In the genomic region with DNA sequence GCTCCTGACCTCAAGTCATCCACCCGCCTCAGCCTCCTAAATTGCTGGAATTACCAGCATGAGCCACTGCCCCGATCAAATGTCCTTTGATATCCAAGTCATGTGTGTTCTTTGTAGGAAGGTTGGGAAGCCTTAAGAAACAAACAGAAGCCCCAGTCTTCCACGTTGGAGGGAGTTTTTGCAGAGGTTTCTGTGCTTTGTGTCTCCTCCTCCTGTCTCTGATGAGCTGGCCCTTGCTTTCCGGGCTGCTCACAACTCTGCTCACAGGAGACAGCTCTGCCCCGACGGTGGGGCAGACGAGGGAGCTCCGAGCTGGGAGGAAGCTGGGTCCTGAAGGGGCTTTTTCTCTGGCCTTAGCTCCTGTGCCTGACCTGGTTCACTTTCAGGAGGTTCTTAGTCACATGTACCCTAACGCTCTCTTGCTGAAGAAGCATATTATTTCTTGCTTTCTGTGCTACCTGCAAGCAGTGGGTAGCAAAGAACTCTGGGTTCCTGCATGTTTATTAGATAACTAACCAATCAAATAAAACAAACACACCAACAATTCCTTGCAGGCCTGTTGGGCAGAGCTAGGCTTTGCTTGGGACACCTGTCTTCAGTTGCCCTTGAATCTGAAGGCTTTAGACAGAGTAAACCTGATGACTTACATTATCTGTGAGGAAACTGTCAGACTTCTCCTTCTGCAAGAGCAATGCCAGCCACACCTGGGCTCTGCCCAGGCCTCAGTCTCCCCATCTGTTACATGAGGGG, we compare ENCODE assay signal across 26 cellular contexts. TPM values are rescaled to one million over a fixed set of nuclear protein-coding genes. Genes with fewer than 3 reads are reported as not detected.
DNase-seq lines count a peak whose midpoint lies in the region; FAIRE-seq and TF ChIP-seq lines count a peak whose summit lies in the region.
"Had no signal": no experiment of that assay in that cellular context is flagged by ENCODE, and none has a peak within 500 bp of the region (broad histone marks: within the 10 kb centered on the region; RNA-seq: fewer than 3 reads in every experiment).

No MANE protein-coding gene starts in this region.

- no peak overlapping the region for H3K23ac ChIP-seq in H1 (ENCODE audit: insufficient read length)

- WGBS in H1 (ENCODE audit: extremely low coverage in 1 of 2, insufficient coverage in 1 of 2, insufficient read length in 1 of 2, insufficient replicate concordance in 2 of 2, low coverage in 1 of 2, low lambda C conversion rate in 2 of 2, missing lambda C conversion rate in 1 of 2), 2 experiments: 81% methylated on average over 9 of the region's 9 CpGs; no CpG with 5 or more reads in 1 of the 2 experiments

- H3K79me2 ChIP-seq in H1 (ENCODE audit: control insufficient read depth in 1 of 2, insufficient read depth in 2 of 2, low read length in 2 of 2): no peaks in the 10 kb centered on the region

- TF ChIP-seq CTCF in LNCaP clone FGC (IDR thresholded peaks at IDR 0.05; ENCODE audit: control insufficient read depth, extremely low read depth, insufficient read depth): no peak
- TF ChIP-seq CTCF in H1 (IDR thresholded peaks at IDR 0.05; ENCODE audit: control extremely low read depth in 1 of 3, insufficient read depth in 1 of 3, low read depth in 1 of 3, low read length in 3 of 3): no peak
- TF ChIP-seq CTCF in nephron (IDR thresholded peaks at IDR 0.05; ENCODE audit: unreplicated experiment in 3 of 3): no peak

- H4K91ac ChIP-seq in H1 (replicated peaks; ENCODE audit: insufficient read length, low read length): no peak overlapping the region

- no peaks in the 10 kb centered on the region for H3K36me3 ChIP-seq in H1 (ENCODE audit: control insufficient read depth in 2 of 4, insufficient read depth in 4 of 4, low read length in 3 of 4)
- H3K36me3 ChIP-seq: BLaER1, HAP-1 had no signal

- H3K79me1 ChIP-seq in H1 (ENCODE audit: low read depth, low read length): no peaks in the 10 kb centered on the region

- no peaks in the 10 kb centered on the region for H3K23me2 ChIP-seq in H1 (ENCODE audit: low read depth, low read length)

- no peak for FAIRE-seq in H1 (lab: Jason Lieb, UNC)
- FAIRE-seq: G401.6, kidney had no signal

- H3K9me3 ChIP-seq in H1 (ENCODE audit: insufficient read depth in 2 of 2, low read depth in 1 of 2, low read length in 1 of 2): no peaks in the 10 kb centered on the region
- H3K9me3 ChIP-seq: BLaER1, Caco-2, HAP-1 had no signal

- peaks cover 24% of the 10 kb centered on the region for H3K27me3 Mint-ChIP-seq in nephron (ENCODE audit: low read depth)
- H3K27me3 Mint-ChIP-seq: activated T-cell treated with anti-CD3 and anti-CD28 coated beads, Interleukin-2, amount 50 U/mL, for 24 hours had no signal

- H2BK15ac ChIP-seq in H1 (ENCODE audit: low read length): no peak overlapping the region

- no peaks in the 10 kb centered on the region for H3K36me3 Mint-ChIP-seq in nephron (ENCODE audit: low read depth)
- H3K36me3 Mint-ChIP-seq: memory B cell; naive B cell; stimulated activated memory B cell treated with anti-CD40 and anti-IgM and Interleukin-4, amounts not matched to agents 10 μg/mL and 1 μg/mL and 100 μg/mL, for 72 hours had no signal

- no peak overlapping the region for H2BK12ac ChIP-seq in H1 (ENCODE audit: low read depth, low read length)

- no peak for TF ChIP-seq RAD21 in H1 (IDR thresholded peaks at IDR 0.05 in 1 of 2, conservative IDR thresholded peaks at IDR 0.05 in 1 of 2; ENCODE audit: low read depth in 2 of 2, low read length in 2 of 2)

- no peak overlapping the region for H3K4ac ChIP-seq in H1 (replicated peaks; ENCODE audit: insufficient read length, low read depth, low read length)

- peaks cover 38% of the 10 kb centered on the region for H3K4me1 Mint-ChIP-seq in nephron
- H3K4me1 Mint-ChIP-seq: memory B cell; naive B cell; stimulated activated memory B cell treated with anti-CD40 and anti-IgM and Interleukin-4, amounts not matched to agents 10 μg/mL and 1 μg/mL and 100 μg/mL, for 72 hours had no signal

- no peak overlapping the region for H3K56ac ChIP-seq in H1 (replicated peaks; ENCODE audit: insufficient read length, low read depth, low read length)

- H2AFZ ChIP-seq in H1 (ENCODE audit: low read length): 0 out of 2 replicates have a peak overlapping the region, but pooled peaks have one; percentile 14

- no peak overlapping the region for H3K14ac ChIP-seq in H1 (ENCODE audit: insufficient read length)

- H3K9ac ChIP-seq in H1 (replicated peaks in 1 of 4; ENCODE audit: extremely low read depth in 1 of 4, low read depth in 3 of 4, low read length in 3 of 4): no peak overlapping the region
- H3K9ac ChIP-seq: BLaER1 had no signal

- H3K27ac Mint-ChIP-seq in nephron: peak overlapping the region; percentile 3 to 37 (median 4)
- H3K27ac Mint-ChIP-seq: activated T-cell treated with anti-CD3 and anti-CD28 coated beads, Interleukin-2, amount 50 U/mL, for 24 hours; memory B cell; stimulated activated memory B cell treated with anti-CD40 and anti-IgM and Interleukin-4, amounts not matched to agents 10 μg/mL and 1 μg/mL and 100 μg/mL, for 72 hours had no signal

- H2BK5ac ChIP-seq in H1 (ENCODE audit: low read depth, low read length): no peak overlapping the region

- no peak overlapping the region for H3K4me2 ChIP-seq in H1 (ENCODE audit: insufficient read depth in 1 of 2, low read depth in 2 of 2, low read length in 2 of 2)
- H3K4me2 ChIP-seq: BLaER1 had no signal

- no peak overlapping the region for H3K18ac ChIP-seq in H1 (ENCODE audit: extremely low read depth, low read length)

- peak; percentile 56 for DNase-seq in COLO829 (ENCODE audit: low spot score)
- DNase-seq in LNCaP clone FGC (ENCODE audit: low read depth): peak; percentile 84
- DNase-seq in H1 (ENCODE audit: low read depth in 1 of 2, low spot score in 2 of 2): no peak
- no peak for DNase-seq in activated CD8-positive, alpha-beta memory T cell treated with anti-CD3 and anti-CD28 coated beads, Interleukin-2, amount 50 U/mL, for 48 hours
- no peak for DNase-seq in NCI-H146 (lab: John Stamatoyannopoulos, UW)
- DNase-seq in NCI-H1105 treated with DMSO at 0.1 percent for 48 hours (lab: John Stamatoyannopoulos, UW): no peak
- DNase-seq in effector CD4-positive, alpha-beta T cell: no peak
- DNase-seq: activated CD4-positive, alpha-beta T cell treated with anti-CD3 and anti-CD28 coated beads for 4 hours; activated gamma-delta T cell; activated T-cell treated with anti-CD3 and anti-CD28 coated beads, Interleukin-2, amount 50 U/mL, for 24 hours; Caco-2; cerebellar nuclear complex; KBM-7; kidney; naive B cell; NCI-H1417 treated with DMSO at 0.1 percent for 48 hours; NCI-H446 treated with DMSO at 0.1 percent for 48 hours; NCI-H82; stimulated activated CD4-positive, alpha-beta T cell treated with anti-CD3 and anti-CD28 coated beads, Interleukin-4, amount 100 ng/mL, for 24 hours; substantia nigra had no signal

- no peaks in the 10 kb centered on the region for H3K27me3 ChIP-seq in H1 (replicated peaks in 1 of 4; ENCODE audit: control insufficient read depth in 3 of 4, extremely low read depth in 1 of 4, insufficient read depth in 3 of 4, low read length in 3 of 4)

- no peak for TF ChIP-seq POLR2A in H1 (IDR thresholded peaks at IDR 0.05; ENCODE audit: control extremely low read depth in 1 of 2, low read depth in 2 of 2, low read length in 2 of 2)

- no peak overlapping the region for H3K27ac ChIP-seq in H1 (ENCODE audit: low read depth, low read length)
- H3K27ac ChIP-seq: BLaER1 had no signal

- TF ChIP-seq EP300 in H1 (IDR thresholded peaks at IDR 0.05; ENCODE audit: borderline replicate concordance in 1 of 2, low read depth in 2 of 2, low read length in 2 of 2): no peak

- H2AK5ac ChIP-seq in H1 (ENCODE audit: low read depth, low read length): no peak overlapping the region

- POLR2A ChIA-PET in H1 (lab: Charles Lee; ENCODE audit: partially characterized antibody): interaction anchor here (0.6 to 1.5 kb wide), 3 partner anchors 27 to 665 kb away, joined by 3 to 7 read pairs (median 3); no protein-coding TSS in a partner anchor

- H2BK20ac ChIP-seq in H1 (ENCODE audit: low read length): 0 out of 2 replicates have a peak overlapping the region, but pooled peaks have one; percentile 34

- H3K4me3 ChIP-seq in LNCaP clone FGC (ENCODE audit: low read depth, low read length) (no peak overlapping the region), H1 (ENCODE audit: extremely low read depth in 1 of 4, insufficient read depth in 2 of 4, low read depth in 3 of 4, low read length in 4 of 4) (no peak overlapping the region)
- H3K4me3 ChIP-seq: BLaER1, HAP-1 had no signal

- H4K5ac ChIP-seq in H1 (ENCODE audit: insufficient read length, low read depth, low read length): no peak overlapping the region

- no peak overlapping the region for H2BK120ac ChIP-seq in H1 (replicated peaks; ENCODE audit: low read depth, low read length)

- CTCF ChIA-PET in H1 (lab: Charles Lee; ENCODE audit: partially characterized antibody): interaction anchor here (0.7 to 5.8 kb wide), 5 partner anchors 15 to 657 kb away, joined by 3 to 45 read pairs (median 3); no protein-coding TSS in a partner anchor

- H4K8ac ChIP-seq in H1 (ENCODE audit: extremely low read depth, insufficient read depth, low read length): no peak overlapping the region

- H3K4me1 ChIP-seq in H1 (replicated peaks in 1 of 4; ENCODE audit: control insufficient read depth in 3 of 4, insufficient read depth in 4 of 4, low read length in 3 of 4): peaks cover 0 to 11% (median 4%) of the 10 kb centered on the region in 4 experiments; a peak in 6 of 7 replicates
- H3K4me1 ChIP-seq: HAP-1 had no signal

- no peaks in the 10 kb centered on the region for H4K20me1 ChIP-seq in H1 (replicated peaks in 1 of 2; ENCODE audit: control insufficient read depth in 1 of 2, insufficient read depth in 2 of 2, low read length in 2 of 2)
- H4K20me1 ChIP-seq: BLaER1 had no signal

- H3K4me3 Mint-ChIP-seq in nephron: no peak overlapping the region
- H3K4me3 Mint-ChIP-seq: activated T-cell treated with anti-CD3 and anti-CD28 coated beads, Interleukin-2, amount 50 U/mL, for 24 hours; memory B cell; naive B cell; stimulated activated memory B cell treated with anti-CD40 and anti-IgM and Interleukin-4, amounts not matched to agents 10 μg/mL and 1 μg/mL and 100 μg/mL, for 72 hours had no signal

- H3K9me3 Mint-ChIP-seq in nephron: no peaks in the 10 kb centered on the region
- H3K9me3 Mint-ChIP-seq: activated T-cell treated with anti-CD3 and anti-CD28 coated beads, Interleukin-2, amount 50 U/mL, for 24 hours; memory B cell; naive B cell; stimulated activated memory B cell treated with anti-CD40 and anti-IgM and Interleukin-4, amounts not matched to agents 10 μg/mL and 1 μg/mL and 100 μg/mL, for 72 hours had no signal

TF ChIP-seq in H1, 55 proteins besides CTCF, POLR2A, EP300 and RAD21 (continues in another document):
- no peak for TF ChIP-seq FOSL1 (IDR thresholded peaks at IDR 0.05; ENCODE audit: insufficient read depth, low read depth, low read length)

RNA-seq across cellular contexts. Expression of gene SMAD6, which starts 52.6 kb away (rescaled TPM):
- total RNA-seq in H1 (2021; fragmentation: NEBNext Ultra II Directional; extraction: Animal tissue kit (Norgen Biotek cat#: 25700)): 7.0 and 7.6 TPM in 2 replicates
- polyA plus RNA-seq in H1 (2011; rRNA removed): 1.8 and 3.4 TPM in 2 replicates
- 2.6 TPM for polyA plus RNA-seq in H1 (2011; cell fraction: cytosol; rRNA removed)
- 11.4 TPM for polyA plus RNA-seq in H1 (2011; cell fraction: nucleus; rRNA removed)
- polyA plus RNA-seq in H1 (2012, experiment 1 of 2): 2.9 to 3.9 TPM (median 3.1 TPM) in 4 replicates
- polyA plus RNA-seq in H1 (2012, experiment 2 of 2): 2.1 TPM
- polyA plus RNA-seq in H1 (2013, experiment 1 of 2): 1.9 TPM
- polyA plus RNA-seq in H1 (2013, experiment 2 of 2): 2.1 TPM
- polyA minus RNA-seq in H1 (2011; rRNA and poly(A)+ RNA removed): 3.9 and 6.1 TPM in 2 replicates
- 6.3 TPM for polyA minus RNA-seq in H1 (2011; cell fraction: cytosol; rRNA and poly(A)+ RNA removed)
- 12.2 TPM for polyA minus RNA-seq in H1 (2011; cell fraction: nucleus; rRNA and poly(A)+ RNA removed)

Comparison
In these comparisons a context has a peak if more than half of its experiments do, and no peak if none do; other contexts are left out.
1. DNase-seq: peak in COLO829 (single experiment) and LNCaP clone FGC (single experiment); none in H1 (0 of 2), activated CD8-positive, alpha-beta memory T cell treated with anti-CD3 and anti-CD28 coated beads, Interleukin-2, amount 50 U/mL, for 48 hours (single experiment), NCI-H146 (single experiment), NCI-H1105 treated with DMSO at 0.1 percent for 48 hours (single experiment) and effector CD4-positive, alpha-beta T cell (single experiment).